Comparison of ENCODE assay signal across 8 cellular contexts in genomic region chr3:50154476-50154839, GRCh38. TPM values are rescaled to one million over a fixed set of nuclear protein-coding genes. Genes with fewer than 3 reads are reported as not detected.
DNase-seq lines count a peak whose midpoint lies in the region; ATAC-seq, FAIRE-seq and TF ChIP-seq lines count a peak whose summit lies in the region.

No MANE protein-coding gene starts in this region.

- CTCF ChIA-PET in A549 (lab: Yijun Ruan, JAX) = interaction anchor here (1.0 kb wide), 1 partner anchor 35 kb away, joined by 3 read pairs; no protein-coding TSS in a partner anchor
- CTCF ChIA-PET in GM12878 (lab: Yijun Ruan, JAX) = no interaction called here

- RAD21 ChIA-PET in GM12878 (lab: Charles Lee; ENCODE audit: unreplicated experiment) = no interaction called here

- H2AFZ ChIP-seq in GM12878 (ENCODE audit: control insufficient read depth, low read depth, low read length) = no peak overlapping the region; the same call in 1 of the 2 replicates

- H3K4me3 ChIP-seq in A549 = peak overlapping the region; percentile 74
- peak overlapping the region; percentile 53; the same call in 1 of the 2 replicates for H3K4me3 ChIP-seq in GM12878
- H3K4me3 ChIP-seq in lung = peak overlapping the region; percentile 24

- TF ChIP-seq POLR2A in A549 (IDR thresholded peaks at IDR 0.05; ENCODE audit: low read length) (no peak), GM12878 (IDR thresholded peaks at IDR 0.05; ENCODE audit: low read depth, low read length) (no peak)

- intact Hi-C loops in GM12878 (cut with micrococcal nuclease; ENCODE audit: unreplicated experiment) = no loop called here

- no peaks in the 10 kb centered on the region for H3K79me2 ChIP-seq in GM12878 (ENCODE audit: control insufficient read depth, insufficient read depth, low read length)

- peak overlapping the region in 1 of 2 experiments; percentile 85; a peak in 2 of 6 replicates for H3K27ac ChIP-seq in A549
- no peak overlapping the region for H3K27ac ChIP-seq in GM12878 (ENCODE audit: control insufficient read depth, insufficient read depth)
- H3K27ac ChIP-seq in lung (ENCODE audit: low read depth in 1 of 2, low read length in 1 of 2) = no peak overlapping the region

- FAIRE-seq in A549 (lab: Jason Lieb, UNC) (no peak), GM12878 (lab: Jason Lieb, UNC) (no peak)

- H3K4me2 ChIP-seq in A549 (peak overlapping the region; percentile 94), GM12878 (ENCODE audit: control insufficient read depth, insufficient read depth) (peak overlapping the region; percentile 95)

- SMC1A ChIA-PET in GM12878 (lab: Charles Lee; ENCODE audit: uncharacterized antibody, unreplicated experiment) = no interaction called here

- peak; percentile 45 to 62 for ATAC-seq in A549
- ATAC-seq in GM18520 (IDR thresholded peaks at IDR 0.05; ENCODE audit: unreplicated experiment) = peak; percentile 21
- ATAC-seq in HG03432 (IDR thresholded peaks at IDR 0.05; ENCODE audit: unreplicated experiment) = peak; percentile 34
- ATAC-seq in GM12878 = peak; percentile 65
- ATAC-seq in lung (ENCODE audit: insufficient read depth, low FRiP score) = no peak

- no peak overlapping the region for H3K9ac ChIP-seq in GM12878 (ENCODE audit: control insufficient read depth, insufficient read depth, low read length)

- H3K27me3 ChIP-seq in GM12878 (replicated peaks in 1 of 2; ENCODE audit: control insufficient read depth in 2 of 2, insufficient read depth in 2 of 2, low read length in 1 of 2) = peaks cover 10 to 14% of the 10 kb centered on the region in 2 experiments
- no peaks in the 10 kb centered on the region for H3K27me3 ChIP-seq in lung (ENCODE audit: control insufficient read depth, insufficient read depth)

- in situ Hi-C loops in GM12878 (cut with MboI) = no loop called here

- H3K36me3 ChIP-seq in GM12878 (ENCODE audit: control insufficient read depth in 2 of 2, insufficient read depth in 2 of 2, low read length in 1 of 2) (no peaks in the 10 kb centered on the region), lung (ENCODE audit: control insufficient read depth in 2 of 2, insufficient read depth in 2 of 2, low read length in 2 of 2) (peaks cover 0 to 2% of the 10 kb centered on the region in 2 donors)

- TF ChIP-seq EP300 in A549 (IDR thresholded peaks at IDR 0.05) = no peak
- TF ChIP-seq EP300 in GM12878 (IDR thresholded peaks at IDR 0.05; ENCODE audit: borderline replicate concordance in 1 of 2, control insufficient read depth in 1 of 2, low read depth in 2 of 2, low read length in 2 of 2) = no peak

- H3K9me3 ChIP-seq in A549 (no peaks in the 10 kb centered on the region), GM12878 (replicated peaks; ENCODE audit: control insufficient read depth, insufficient read depth, low read length) (no peaks in the 10 kb centered on the region), lung (ENCODE audit: control insufficient read depth in 2 of 2, insufficient read depth in 1 of 2, low read length in 1 of 2) (no peaks in the 10 kb centered on the region)

- peaks cover 34% of the 10 kb centered on the region for H3K4me1 ChIP-seq in A549
- H3K4me1 ChIP-seq in GM12878 (ENCODE audit: control insufficient read depth, insufficient read depth, low read length) = no peaks in the 10 kb centered on the region; the same call in 1 of the 2 replicates
- H3K4me1 ChIP-seq in lung (ENCODE audit: control insufficient read depth in 2 of 2, insufficient read depth in 2 of 2, low read length in 2 of 2) = peaks cover 0 to 18% of the 10 kb centered on the region in 2 donors

- peak in 1 of 2 experiments; percentile 48 for DNase-seq in A549 (ENCODE audit: low read depth in 1 of 2, low spot score in 1 of 2)
- DNase-seq in GM12878 (ENCODE audit: low read depth, low spot score) = no peak
- DNase-seq in lung (ENCODE audit: low spot score) = no peak
- no peak for DNase-seq in NCI-H510A treated with DMSO at 0.1 percent for 48 hours (lab: John Stamatoyannopoulos, UW)
- DNase-seq in stimulated activated naive CD4-positive, alpha-beta T cell treated with Interleukin-2 at 50 U/mL for 16 hours (lab: John Stamatoyannopoulos, UW) = no peak
- no peak for DNase-seq in cerebellum (ENCODE audit: low spot score)

- BruUV-seq in GM12878 (replicated peaks; lab: Mats Ljungman, UMichigan) = no TSS peak

- peak; percentile 20; the same call in 1 of the 3 replicates for TF ChIP-seq CTCF in A549 (IDR thresholded peaks at IDR 0.05)
- peak; percentile 14 to 33 (median 20); a peak in 3 of 6 replicates for TF ChIP-seq CTCF in GM12878 (IDR thresholded peaks at IDR 0.05 in 2 of 3, conservative IDR thresholded peaks at IDR 0.05 in 1 of 3; ENCODE audit: control insufficient read depth in 2 of 3, extremely low read depth in 1 of 3, insufficient read depth in 1 of 3, low read depth in 3 of 3, low read length in 3 of 3)
- TF ChIP-seq CTCF in lung (IDR thresholded peaks at IDR 0.05; ENCODE audit: control extremely low read depth, extremely low read depth) = peak; percentile 14

- H4K20me1 ChIP-seq in GM12878 (ENCODE audit: control insufficient read depth, insufficient read depth) = no peaks in the 10 kb centered on the region

- TF ChIP-seq RAD21 in A549 (conservative IDR thresholded peaks at IDR 0.05 in 1 of 2, IDR thresholded peaks at IDR 0.05 in 1 of 2) (peak in 1 of 2 experiments; percentile 26; a peak in 2 of 5 replicates), GM12878 (IDR thresholded peaks at IDR 0.05; ENCODE audit: insufficient read depth, low read depth, low read length) (no peak)

- WGBS in A549 (ENCODE audit: missing lambda C conversion rate) = no CpG with 5 or more reads among the region's 34 CpGs
- 4% methylated on average over 20 of the region's 34 CpGs for WGBS in GM12878 (ENCODE audit: insufficient coverage, insufficient replicate concordance, low lambda C conversion rate, missing lambda C conversion rate)
- 1 to 4% methylated on average over 22 to 34 of the region's 34 CpGs for WGBS in lung, 2 donors

- POLR2A ChIA-PET in A549 (lab: Yijun Ruan, JAX) (no interaction called here), GM12878 (lab: Charles Lee) (no interaction called here)

RNA-seq across cellular contexts. Expression of gene SEMA3F, which starts 0.7 kb away (rescaled TPM):
- polyA plus RNA-seq in A549 (2011; rRNA removed) (2.9 and 5.0 TPM in 2 replicates), A549 (2017; fragmentation: RNase III; extraction: RNeasy Plus Mini Kit Qiagen cat#74134 plus additional on column Dnase treatment) (9.0 to 10.6 TPM (median 10.1 TPM) in 3 replicates), GM12878 (2011; rRNA removed) (0.12 and 0.15 TPM in 2 replicates), GM12878 (2014; fragmentation: Illumina TruSeq; extraction: Trizol) (0.09 TPM in 1 of 2 replicates, not detected in the other), GM12878 (2014; fragmentation: Nextera tagmentation; extraction: Ambion mirVana) (not detected), GM12878 (2014; rRNA removed) (not detected in 2 replicates), GM12878 (2016; fragmentation: Nextera tagmentation; extraction: Ambion mirVana) (not detected), lung (10 to 100 TPM; 41.6 to 53.1 TPM)
- 3.9 and 5.8 TPM in 2 replicates for polyA plus RNA-seq in A549 (2012; cell fraction: cytosol; rRNA removed)
- 7.9 and 11.6 TPM in 2 replicates for polyA plus RNA-seq in A549 (2012; cell fraction: nucleus; rRNA removed)
- polyA minus RNA-seq in A549 (2011; rRNA and poly(A)+ RNA removed) = 8.6 and 8.9 TPM in 2 replicates
- 0.46 TPM in 1 of 2 replicates, not detected in the other for total RNA-seq in GM12878 (2013; cell fraction: nucleolus; rRNA removed)
- total RNA-seq in GM12878 (2014; rRNA removed) (0.28 TPM in 1 of 2 replicates, not detected in the other), GM12878 (2014; rRNA removed; fragmentation: Illumina TruSeq; extraction: Trizol) (not detected in 2 replicates), GM12878 (2021) (0.08 and 0.45 TPM in 2 replicates), lung (10 to 100 TPM; 27.8 to 54.3 TPM), cerebellum (8.2 TPM)
- not detected for polyA plus RNA-seq in GM12878 (2011; ENCODE audit: low read depth)
- polyA plus RNA-seq in GM12878 (2011; cell fraction: cytosol; rRNA removed) = 0.21 and 0.25 TPM in 2 replicates
- 0.92 and 1.8 TPM in 2 replicates for polyA plus RNA-seq in GM12878 (2011; cell fraction: nucleus; rRNA removed)
- polyA plus RNA-seq in GM12878 (2012) = 0.41 and 0.69 TPM in 2 replicates
- polyA minus RNA-seq in GM12878 (2011; rRNA and poly(A)+ RNA removed) = 0.36 and 0.44 TPM in 2 replicates
- 0.40 and 0.52 TPM in 2 replicates for polyA minus RNA-seq in GM12878 (2011; cell fraction: cytosol; rRNA and poly(A)+ RNA removed)
- polyA minus RNA-seq in GM12878 (2011; cell fraction: nucleus; rRNA and poly(A)+ RNA removed) = 0.19 and 0.73 TPM in 2 replicates

RNA-seq across cellular contexts. Expression of gene GNAT1, which starts 37.0 kb away (rescaled TPM):
- not detected in 2 replicates for polyA plus RNA-seq in A549 (2011; rRNA removed)
- 0.04 TPM in 1 of 2 replicates, not detected in the other for polyA plus RNA-seq in A549 (2012; cell fraction: cytosol; rRNA removed)
- not detected in 2 replicates for polyA plus RNA-seq in A549 (2012; cell fraction: nucleus; rRNA removed)
- not detected in 3 replicates for polyA plus RNA-seq in A549 (2017; fragmentation: RNase III; extraction: RNeasy Plus Mini Kit Qiagen cat#74134 plus additional on column Dnase treatment)
- not detected in 2 replicates for polyA minus RNA-seq in A549 (2011; rRNA and poly(A)+ RNA removed)
- total RNA-seq in GM12878 (2013; cell fraction: nucleolus; rRNA removed) = not detected in 2 replicates
- not detected in 2 replicates for total RNA-seq in GM12878 (2014; rRNA removed)
- not detected in 2 replicates for total RNA-seq in GM12878 (2014; rRNA removed; fragmentation: Illumina TruSeq; extraction: Trizol)
- not detected in 2 replicates for total RNA-seq in GM12878 (2021)
- polyA plus RNA-seq in GM12878 (2011; ENCODE audit: low read depth) = not detected
- not detected in 2 replicates for polyA plus RNA-seq in GM12878 (2011; rRNA removed)
- polyA plus RNA-seq in GM12878 (2011; cell fraction: cytosol; rRNA removed) = not detected in 2 replicates
- polyA plus RNA-seq in GM12878 (2011; cell fraction: nucleus; rRNA removed) = not detected in 2 replicates
- polyA plus RNA-seq in GM12878 (2012) = not detected in 2 replicates
- polyA plus RNA-seq in GM12878 (2014; fragmentation: Illumina TruSeq; extraction: Trizol) = not detected in 2 replicates
- not detected for polyA plus RNA-seq in GM12878 (2014; fragmentation: Nextera tagmentation; extraction: Ambion mirVana)
- polyA plus RNA-seq in GM12878 (2014; rRNA removed) = not detected in 2 replicates
- not detected for polyA plus RNA-seq in GM12878 (2016; fragmentation: Nextera tagmentation; extraction: Ambion mirVana)
- polyA minus RNA-seq in GM12878 (2011; rRNA and poly(A)+ RNA removed) = not detected in 2 replicates
- polyA minus RNA-seq in GM12878 (2011; cell fraction: cytosol; rRNA and poly(A)+ RNA removed) = not detected in 2 replicates
- polyA minus RNA-seq in GM12878 (2011; cell fraction: nucleus; rRNA and poly(A)+ RNA removed) = not detected in 2 replicates
- not detected for total RNA-seq in lung
- under 1 TPM; 0.05 to 0.16 TPM for polyA plus RNA-seq in lung
- total RNA-seq in cerebellum = not detected

RNA-seq across cellular contexts. Expression of gene SLC38A3, which starts 50.6 kb away (rescaled TPM):
- polyA plus RNA-seq in A549 (2011; rRNA removed) (0.05 and 0.12 TPM in 2 replicates), A549 (2017; fragmentation: RNase III; extraction: RNeasy Plus Mini Kit Qiagen cat#74134 plus additional on column Dnase treatment) (0.10 to 0.13 TPM in 2 of 3 replicates, not detected in the other), GM12878 (2011; rRNA removed) (0.14 TPM in 1 of 2 replicates, not detected in the other), GM12878 (2014; fragmentation: Illumina TruSeq; extraction: Trizol) (not detected in 2 replicates), GM12878 (2014; fragmentation: Nextera tagmentation; extraction: Ambion mirVana) (not detected), GM12878 (2014; rRNA removed) (not detected in 2 replicates), GM12878 (2016; fragmentation: Nextera tagmentation; extraction: Ambion mirVana) (not detected), lung (under 1 TPM; 0.08 to 0.24 TPM)
- 0.04 and 0.05 TPM in 2 replicates for polyA plus RNA-seq in A549 (2012; cell fraction: cytosol; rRNA removed)
- 0.04 and 0.11 TPM in 2 replicates for polyA plus RNA-seq in A549 (2012; cell fraction: nucleus; rRNA removed)
- 0.39 TPM in 1 of 2 replicates, not detected in the other for polyA minus RNA-seq in A549 (2011; rRNA and poly(A)+ RNA removed)
- not detected in 2 replicates for total RNA-seq in GM12878 (2013; cell fraction: nucleolus; rRNA removed)
- total RNA-seq in GM12878 (2014; rRNA removed) (not detected in 2 replicates), GM12878 (2014; rRNA removed; fragmentation: Illumina TruSeq; extraction: Trizol) (not detected in 2 replicates), GM12878 (2021) (0.13 TPM in 1 of 2 replicates, not detected in the other), lung (1 to 10 TPM in 1 of 2 donors, under 1 TPM in 1; 0.43 to 4.3 TPM), cerebellum (6.2 TPM)
- polyA plus RNA-seq in GM12878 (2011; ENCODE audit: low read depth) = not detected
- polyA plus RNA-seq in GM12878 (2011; cell fraction: cytosol; rRNA removed) = 0.05 and 0.16 TPM in 2 replicates
- polyA plus RNA-seq in GM12878 (2011; cell fraction: nucleus; rRNA removed) = 0.18 and 1.5 TPM in 2 replicates
- not detected in 2 replicates for polyA plus RNA-seq in GM12878 (2012)
- polyA minus RNA-seq in GM12878 (2011; rRNA and poly(A)+ RNA removed) = 0.05 TPM in 1 of 2 replicates, not detected in the other
- polyA minus RNA-seq in GM12878 (2011; cell fraction: cytosol; rRNA and poly(A)+ RNA removed) = not detected in 2 replicates
- polyA minus RNA-seq in GM12878 (2011; cell fraction: nucleus; rRNA and poly(A)+ RNA removed) = not detected in 2 replicates

Comparison
In these comparisons a context has a peak if more than half of its experiments do, and no peak if none do; other contexts are left out.
1. H3K4me3 ChIP-seq: peak in every context shown above with its lines; median percentile 74 in A549; 53 in GM12878; 24 in lung.
2. Of the 24 proteins assayed by ChIP-seq in both GM12878 and A549: peak only in GM12878: none; only in A549: none; in both: CTCF; in neither: 21; mixed calls (peak in some experiments, not most) for 2.